Comparison of ENCODE assay signal across 12 cellular contexts in genomic region chr2:11967946-11968465, GRCh38.
DNase-seq lines count a peak whose midpoint lies in the region; TF ChIP-seq lines count a peak whose summit lies in the region.
"Had no signal": no experiment of that assay in that cellular context is flagged by ENCODE, and none has a peak within 500 bp of the region (broad histone marks: within the 10 kb centered on the region; RNA-seq: fewer than 3 reads in every experiment).

No MANE protein-coding gene starts in this region.

- no peaks in the 10 kb centered on the region for H3K4me1 ChIP-seq in neural progenitor cell

- H3K9me3 Mint-ChIP-seq in neural progenitor cell = peaks cover 10% of the 10 kb centered on the region
- H3K9me3 Mint-ChIP-seq: central memory CD8-positive, alpha-beta T cell had no signal

- H3K4me2 ChIP-seq in neural progenitor cell = no peak overlapping the region

- no peak overlapping the region for H3K27ac Mint-ChIP-seq in neural progenitor cell

- H3K4me1 Mint-ChIP-seq in neural progenitor cell = no peaks in the 10 kb centered on the region
- H3K4me1 Mint-ChIP-seq: central memory CD8-positive, alpha-beta T cell had no signal

- H2AFZ ChIP-seq in neural progenitor cell (replicated peaks) = no peak overlapping the region

- H3K4me3 Mint-ChIP-seq in neural progenitor cell = no peak overlapping the region
- H3K4me3 Mint-ChIP-seq: central memory CD8-positive, alpha-beta T cell had no signal

- H3K79me2 ChIP-seq in neural progenitor cell (ENCODE audit: low read depth) = no peaks in the 10 kb centered on the region

- H3K9me3 ChIP-seq in neural progenitor cell (ENCODE audit: low read depth) = no peaks in the 10 kb centered on the region
- H3K9me3 ChIP-seq: sigmoid colon had no signal

- H3K4me3 ChIP-seq in neural progenitor cell = no peak overlapping the region
- H3K4me3 ChIP-seq: sigmoid colon had no signal

- no peaks in the 10 kb centered on the region for H3K36me3 Mint-ChIP-seq in neural progenitor cell

- H3K9ac ChIP-seq in neural progenitor cell = no peak overlapping the region

- no peaks in the 10 kb centered on the region for H3K27me3 ChIP-seq in neural progenitor cell
- H3K27me3 ChIP-seq: sigmoid colon had no signal

- H3K27me3 Mint-ChIP-seq in neural progenitor cell (ENCODE audit: insufficient read depth, low read depth) = peaks cover 3% of the 10 kb centered on the region

- TF ChIP-seq CTCF in neural progenitor cell (IDR thresholded peaks at IDR 0.05) = no peak

- no peaks in the 10 kb centered on the region for H3K36me3 ChIP-seq in neural progenitor cell
- H3K36me3 ChIP-seq: sigmoid colon had no signal

- no peak for TF ChIP-seq POLR2A in erythroblast (IDR thresholded peaks at IDR 0.05; ENCODE audit: low read length)

- H3F3A ChIP-seq in neural progenitor cell (ENCODE audit: low read depth) = no peaks in the 10 kb centered on the region

- no peaks in the 10 kb centered on the region for H4K20me1 ChIP-seq in neural progenitor cell (ENCODE audit: low read depth)

- peak; percentile 69 for DNase-seq in Daoy (ENCODE audit: low read depth)
- DNase-seq in RPMI7951 (ENCODE audit: low read depth) = peak; percentile 93
- DNase-seq in erythroblast (lab: John Stamatoyannopoulos, UW) = peak; percentile 92 to 99
- peak; percentile 5 for DNase-seq in neural progenitor cell (ENCODE audit: low spot score)
- DNase-seq in NCI-H1436 treated with DMSO at 0.1 percent for 48 hours (lab: John Stamatoyannopoulos, UW) = no peak
- DNase-seq in stimulated activated CD4-positive, alpha-beta T cell treated with anti-CD3 and anti-CD28 coated beads, Interleukin-1b, Interleukin-23, amount 100 ng/mL, for 48 hours = no peak
- no peak for DNase-seq in medulla oblongata (ENCODE audit: extremely low spot score)
- no peak for DNase-seq in HuH-7 (ENCODE audit: low spot score)
- DNase-seq: NCI-H1417 treated with DMSO at 0.1 percent for 48 hours, sigmoid colon, T1000 had no signal

- H3K27ac ChIP-seq in neural progenitor cell = no peak overlapping the region
- H3K27ac ChIP-seq: sigmoid colon had no signal

Comparison
In these comparisons a context has a peak if more than half of its experiments do, and no peak if none do; other contexts are left out.
1. DNase-seq: peak in Daoy (single experiment), RPMI7951 (single experiment), erythroblast (2 of 2) and neural progenitor cell (single experiment); none in NCI-H1436 treated with DMSO at 0.1 percent for 48 hours (single experiment), stimulated activated CD4-positive, alpha-beta T cell treated with anti-CD3 and anti-CD28 coated beads, Interleukin-1b, Interleukin-23, amount 100 ng/mL, for 48 hours (single experiment), medulla oblongata (single experiment) and HuH-7 (single experiment).